Comparison of ENCODE assay signal across 8 cellular contexts in genomic region chr12:94875525-94875924, GRCh38.
DNase-seq lines count a peak whose midpoint lies in the region; ATAC-seq, FAIRE-seq and TF ChIP-seq lines count a peak whose summit lies in the region.

No MANE protein-coding gene starts in this region.

- no peaks in the 10 kb centered on the region for H3K9me3 ChIP-seq in uterus

- no peak overlapping the region for H3K4me3 ChIP-seq in uterus

- intact Hi-C loops in uterus (cut with DNase I; ENCODE audit: low total_unique reads): no loop called here

- no peaks in the 10 kb centered on the region for H3K4me1 ChIP-seq in uterus

- no peaks in the 10 kb centered on the region for H3K36me3 ChIP-seq in uterus

- TF ChIP-seq CTCF in GM10266 (IDR thresholded peaks at IDR 0.05; ENCODE audit: control insufficient read depth, insufficient read depth, low read depth, missing control alignments): peak; percentile 74
- TF ChIP-seq CTCF in uterus (IDR thresholded peaks at IDR 0.05): peak; percentile 7 to 45 (median 22)

- DNase-seq in GM10266 (ENCODE audit: extremely low spot score) (peak; percentile 77), HT1080 (ENCODE audit: low read depth) (peak; percentile 35), RPMI8226 (peak; percentile 45), glomerular endothelial cell (ENCODE audit: extremely low read depth, low read depth, low spot score) (peak; percentile 12), uterus (no peak), frontal cortex (ENCODE audit: low spot score in 2 of 2) (no peak)
- no peak for DNase-seq in activated CD4-positive, alpha-beta T cell treated with anti-CD3 and anti-CD28 coated beads, Interleukin-2, amount 50 U/mL, for 48 hours

- no peak for FAIRE-seq in frontal cortex (lab: Jason Lieb, UNC)

- TF ChIP-seq POLR2A in uterus (IDR thresholded peaks at IDR 0.05): no peak

- no peak overlapping the region for H3K27ac ChIP-seq in uterus

- H3K27me3 ChIP-seq in uterus: no peaks in the 10 kb centered on the region

- ATAC-seq in GM21381 (IDR thresholded peaks at IDR 0.05; ENCODE audit: unreplicated experiment): peak; percentile 51

Comparison
In these comparisons a context has a peak if more than half of its experiments do, and no peak if none do; other contexts are left out.
1. DNase-seq: peak in GM10266 (single experiment), HT1080 (single experiment), RPMI8226 (single experiment) and glomerular endothelial cell (single experiment); none in uterus (0 of 2), activated CD4-positive, alpha-beta T cell treated with anti-CD3 and anti-CD28 coated beads, Interleukin-2, amount 50 U/mL, for 48 hours (0 of 2) and frontal cortex (0 of 2).